Comparison of ENCODE assay signal across 9 cellular contexts in genomic region chr6:24574809-24575208, GRCh38.
A peak's percentile ranks its signal among the peaks of the same experiment; 100 is the strongest.
DNase-seq lines count a peak whose midpoint lies in the region; ATAC-seq lines count a peak whose summit lies in the region.
"Had no signal": no experiment of that assay in that cellular context is flagged by ENCODE, and none has a peak within 500 bp of the region (broad histone marks: within the 10 kb centered on the region; RNA-seq: fewer than 3 reads in every experiment).

No MANE protein-coding gene starts in this region.

- H3K4me3 Mint-ChIP-seq in stimulated activated memory B cell treated with anti-CD40 and anti-IgM and Interleukin-4, amounts not matched to agents 10 μg/mL and 1 μg/mL and 100 μg/mL, for 72 hours: no peak overlapping the region

- H3K27me3 Mint-ChIP-seq in stimulated activated memory B cell treated with anti-CD40 and anti-IgM and Interleukin-4, amounts not matched to agents 10 μg/mL and 1 μg/mL and 100 μg/mL, for 72 hours: no peaks in the 10 kb centered on the region

- H3K4me1 Mint-ChIP-seq in stimulated activated memory B cell treated with anti-CD40 and anti-IgM and Interleukin-4, amounts not matched to agents 10 μg/mL and 1 μg/mL and 100 μg/mL, for 72 hours: no peaks in the 10 kb centered on the region

- H3K36me3 Mint-ChIP-seq in stimulated activated memory B cell treated with anti-CD40 and anti-IgM and Interleukin-4, amounts not matched to agents 10 μg/mL and 1 μg/mL and 100 μg/mL, for 72 hours: no peaks in the 10 kb centered on the region

- H3K27ac Mint-ChIP-seq in stimulated activated memory B cell treated with anti-CD40 and anti-IgM and Interleukin-4, amounts not matched to agents 10 μg/mL and 1 μg/mL and 100 μg/mL, for 72 hours: no peak overlapping the region

- H3K9me3 Mint-ChIP-seq in stimulated activated memory B cell treated with anti-CD40 and anti-IgM and Interleukin-4, amounts not matched to agents 10 μg/mL and 1 μg/mL and 100 μg/mL, for 72 hours: no peaks in the 10 kb centered on the region

- DNase-seq in NOMO-1 treated with dmso at 0.1 percent for 144 hours (lab: John Stamatoyannopoulos, UW; ENCODE audit: unreplicated experiment) (peak; percentile 30), HuH-7.5 (ENCODE audit: low spot score) (no peak), NCI-H1930 (lab: John Stamatoyannopoulos, UW) (no peak), UCSD-AML1 (lab: John Stamatoyannopoulos, UW; ENCODE audit: unreplicated experiment) (no peak)
- DNase-seq: NCI-H2227 treated with DMSO at 0.1 percent for 48 hours, thyroid gland had no signal

- ATAC-seq in GM19025 (IDR thresholded peaks at IDR 0.05; ENCODE audit: low read depth, unreplicated experiment): peak; percentile 79
- peak; percentile 82 for ATAC-seq in HG02763 (IDR thresholded peaks at IDR 0.05; ENCODE audit: unreplicated experiment)
- ATAC-seq in stimulated activated memory B cell treated with anti-CD40 and anti-IgM and Interleukin-4, amounts not matched to agents 10 μg/mL and 1 μg/mL and 100 μg/mL, for 72 hours: peak; percentile 85
